In the genomic region with DNA sequence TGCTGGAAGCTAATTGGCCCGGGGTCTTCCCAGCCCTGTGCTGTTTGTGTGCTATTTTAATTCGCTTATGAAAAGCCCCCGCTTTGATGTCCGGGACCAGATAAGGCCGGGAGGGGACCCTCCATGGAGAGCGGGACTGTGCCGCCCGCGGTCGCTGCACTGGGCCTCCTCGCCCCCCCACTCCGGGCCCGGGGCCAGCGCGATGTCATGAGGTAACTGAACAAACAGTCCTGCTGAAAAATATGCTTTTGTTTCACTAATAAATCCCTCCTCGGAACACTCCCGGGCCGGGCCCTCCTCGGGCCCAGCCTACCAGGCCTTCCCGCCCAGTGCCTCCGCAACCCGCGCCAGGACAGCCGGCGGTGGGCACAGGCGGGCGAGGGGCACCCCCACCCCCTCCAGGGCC, we compare ENCODE assay signal across 10 cellular contexts.
A peak's percentile ranks its signal among the peaks of the same experiment; 100 is the strongest.
DNase-seq lines count a peak whose midpoint lies in the region; ATAC-seq and TF ChIP-seq lines count a peak whose summit lies in the region.
"Had no signal": no experiment of that assay in that cellular context is flagged by ENCODE, and none has a peak within 500 bp of the region (broad histone marks: within the 10 kb centered on the region; RNA-seq: fewer than 3 reads in every experiment).

No MANE protein-coding gene starts in this region.

- H3K79me2 ChIP-seq in hepatocyte = no peaks in the 10 kb centered on the region

- DNase-seq in HT-29 (ENCODE audit: low spot score) (peak; percentile 23), ascending aorta (ENCODE audit: low spot score in 2 of 2) (peak; percentile 9 to 80), hepatocyte (ENCODE audit: low spot score) (peak; percentile 56), sciatic nerve (ENCODE audit: low spot score) (peak; percentile 87), middle frontal gyrus (ENCODE audit: extremely low spot score, low spot score) (no peak), germinal center (ENCODE audit: low spot score) (no peak)
- no peak for DNase-seq in stimulated activated CD4-positive, alpha-beta T cell treated with anti-CD3 and anti-CD28 coated beads, Interleukin-12 subunit alpha, Interleukin-12 subunit beta, amount 100 ng/mL, for 4 hours
- DNase-seq: naive B cell, RPMI8226 had no signal

- H3K27ac ChIP-seq in ascending aorta (no peak overlapping the region), hepatocyte (peak overlapping the region; percentile 88)

- H2AFZ ChIP-seq in hepatocyte = no peak overlapping the region

- WGBS in hepatocyte (ENCODE audit: low lambda C conversion rate, missing lambda C conversion rate) = 51% methylated on average over 22 of the region's 27 CpGs

- peak overlapping the region; percentile 48 for H3K4me2 ChIP-seq in hepatocyte

- no peaks in the 10 kb centered on the region for H4K20me1 ChIP-seq in hepatocyte (ENCODE audit: insufficient read depth, poor library complexity, severe bottlenecking)

- H3K9me2 ChIP-seq in hepatocyte (replicated peaks; ENCODE audit: insufficient read depth) = no peaks in the 10 kb centered on the region

- H3K27me3 ChIP-seq in ascending aorta (no peaks in the 10 kb centered on the region), hepatocyte (no peaks in the 10 kb centered on the region)

- H3K36me3 ChIP-seq in ascending aorta = no peaks in the 10 kb centered on the region
- no peaks in the 10 kb centered on the region for H3K36me3 ChIP-seq in hepatocyte (replicated peaks; ENCODE audit: insufficient read depth, low read depth)

- H3K4me1 ChIP-seq in ascending aorta (peaks cover 0 to 14% of the 10 kb centered on the region in 2 donors), hepatocyte (ENCODE audit: insufficient read depth) (peaks cover 55% of the 10 kb centered on the region)

- peak; percentile 79 for ATAC-seq in sciatic nerve
- no peak for ATAC-seq in GM19324 (IDR thresholded peaks at IDR 0.05; ENCODE audit: low FRiP score, unreplicated experiment)

- no peak for TF ChIP-seq CTCF in ascending aorta (IDR thresholded peaks at IDR 0.05)
- TF ChIP-seq CTCF in hepatocyte (IDR thresholded peaks at IDR 0.05; ENCODE audit: poor library complexity) = no peak

- H3K9me3 ChIP-seq in ascending aorta (no peaks in the 10 kb centered on the region), hepatocyte (ENCODE audit: low read depth) (no peaks in the 10 kb centered on the region)

- intact Hi-C loops in ascending aorta (cut with DNase I) (no loop called here), sciatic nerve (cut with DNase I) (no loop called here)

- H3K4me3 ChIP-seq in ascending aorta = peak overlapping the region; percentile 37 to 39
- H3K4me3 ChIP-seq in hepatocyte = no peak overlapping the region

Comparison
In these comparisons a context has a peak if more than half of its experiments do, and no peak if none do; other contexts are left out.
1. DNase-seq: peak in HT-29 (single experiment), ascending aorta (2 of 2), hepatocyte (single experiment) and sciatic nerve (single experiment); none in middle frontal gyrus (single experiment), germinal center (single experiment) and stimulated activated CD4-positive, alpha-beta T cell treated with anti-CD3 and anti-CD28 coated beads, Interleukin-12 subunit alpha, Interleukin-12 subunit beta, amount 100 ng/mL, for 4 hours (single experiment).